12 cellular contexts compared by ENCODE assay signal in the genomic region with DNA sequence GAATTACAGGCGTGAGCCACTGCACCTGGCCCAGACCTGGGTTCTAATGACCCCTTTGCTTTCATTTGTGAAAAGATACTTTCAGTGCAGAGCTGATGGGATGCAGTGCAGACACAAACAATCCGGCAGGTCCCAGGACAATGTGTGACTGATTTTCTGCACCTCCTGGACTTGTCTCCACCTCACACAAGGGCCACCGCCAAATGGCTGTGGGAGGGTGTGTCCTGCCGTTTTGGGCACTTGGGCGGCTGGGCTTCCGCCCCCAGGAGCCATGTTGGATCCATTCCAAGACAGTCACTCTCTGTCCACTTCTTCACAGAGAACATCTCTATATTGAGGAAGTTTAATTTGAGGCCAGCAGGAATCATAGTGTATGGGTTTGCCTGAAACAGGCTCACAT.
"Had no signal": no experiment of that assay in that cellular context is flagged by ENCODE, and none has a peak within 500 bp of the region (broad histone marks: within the 10 kb centered on the region; RNA-seq: fewer than 3 reads in every experiment).

No MANE protein-coding gene starts in this region.

- H3K9me3 ChIP-seq: sigmoid colon, upper lobe of left lung had no signal

- H3K27me3 ChIP-seq: upper lobe of left lung had no signal

- ATAC-seq: esophagus mucosa; naive thymus-derived CD4-positive, alpha-beta T cell had no signal

- DNase-seq: effector memory CD4-positive, alpha-beta T cell; mesendoderm; naive thymus-derived CD4-positive, alpha-beta T cell; nephron progenitor cell; posterior cingulate gyrus; sigmoid colon; stimulated activated CD4-positive, alpha-beta T cell treated with anti-CD3 and anti-CD28 coated beads, Interleukin-12 subunit alpha, Interleukin-12 subunit beta, amount 100 ng/mL, for 4 hours; stimulated activated naive CD4-positive, alpha-beta T cell treated with Interleukin-2 at 50 U/mL for 16 hours; upper lobe of left lung had no signal

- H3K4me3 ChIP-seq: hepatocyte, sigmoid colon, skin epidermis, upper lobe of left lung had no signal

- H3K27ac ChIP-seq: hepatocyte, sigmoid colon, skin epidermis, upper lobe of left lung had no signal

- H3K36me3 ChIP-seq: sigmoid colon, upper lobe of left lung had no signal

- H3K4me1 ChIP-seq: sigmoid colon, upper lobe of left lung had no signal
